8 cellular contexts compared by ENCODE assay signal in the genomic region with DNA sequence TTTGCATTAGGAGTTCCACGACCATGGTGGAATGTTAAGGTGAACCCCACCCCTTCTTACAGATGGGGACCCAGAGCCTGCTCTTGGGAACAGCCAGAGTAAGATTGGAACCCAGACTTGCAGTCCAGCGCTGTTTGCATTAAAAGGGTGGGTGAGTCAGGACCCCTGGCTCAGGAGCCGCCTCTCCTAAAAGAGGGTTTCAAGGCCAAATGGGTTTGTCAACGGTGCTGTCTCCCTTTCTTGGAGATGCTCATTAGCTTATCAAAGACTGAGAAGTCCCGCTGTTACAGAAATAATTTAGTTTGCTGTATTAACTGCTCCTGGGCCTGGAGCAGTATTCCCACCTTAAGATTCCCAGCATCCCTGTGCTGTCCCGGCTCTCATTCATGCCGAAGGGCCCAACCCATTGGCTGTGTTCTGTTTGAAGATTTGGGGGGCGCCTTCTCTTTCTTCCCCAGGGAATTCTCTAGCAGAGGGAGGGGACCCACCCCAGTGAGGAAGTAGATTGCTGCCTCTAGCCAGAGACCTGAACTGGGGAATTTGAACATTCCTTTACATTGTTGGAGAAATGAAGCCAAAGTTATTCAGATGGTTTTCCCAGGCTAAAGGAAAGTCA. TPM values are rescaled to one million over a fixed set of nuclear protein-coding genes. Genes with fewer than 3 reads are reported as not detected.
A peak's percentile ranks its signal among the peaks of the same experiment; 100 is the strongest.
DNase-seq lines count a peak whose midpoint lies in the region; ATAC-seq, FAIRE-seq and TF ChIP-seq lines count a peak whose summit lies in the region.

No MANE protein-coding gene starts in this region.

- H3K4me3 Mint-ChIP-seq in CD8-positive, alpha-beta T cell = peak overlapping the region; percentile 99
- H3K4me3 Mint-ChIP-seq in progenitor cell of endocrine pancreas (ENCODE audit: low read depth) = peak overlapping the region; percentile 94

- no peak overlapping the region for H3K27ac Mint-ChIP-seq in CD8-positive, alpha-beta T cell
- H3K27ac Mint-ChIP-seq in progenitor cell of endocrine pancreas = no peak overlapping the region

- TF ChIP-seq EP300 in esophagus muscularis mucosa (IDR thresholded peaks at IDR 0.05) = no peak

- 7% methylated on average over 5 of the region's 8 CpGs for WGBS in esophagus muscularis mucosa
- 64 to 75% (median 71%) methylated on average over 8 of the region's 8 CpGs for WGBS in small intestine, 3 donors

- H3K36me3 Mint-ChIP-seq in CD8-positive, alpha-beta T cell = peaks cover 2% of the 10 kb centered on the region
- peaks cover 1% of the 10 kb centered on the region for H3K36me3 Mint-ChIP-seq in progenitor cell of endocrine pancreas (ENCODE audit: insufficient read depth)

- H3K27me3 ChIP-seq in CD8-positive, alpha-beta T cell (ENCODE audit: insufficient read depth, low read length) = no peaks in the 10 kb centered on the region
- no peaks in the 10 kb centered on the region for H3K27me3 ChIP-seq in SJSA1 (replicated peaks)
- H3K27me3 ChIP-seq in esophagus muscularis mucosa = no peaks in the 10 kb centered on the region
- H3K27me3 ChIP-seq in small intestine (ENCODE audit: control insufficient read depth in 2 of 2, insufficient read depth in 2 of 2, low read length in 2 of 2) = no peaks in the 10 kb centered on the region

- DNase-seq in CD8-positive, alpha-beta T cell = no peak
- no peak for DNase-seq in SJSA1 (ENCODE audit: low read depth in 1 of 2, low spot score in 2 of 2)
- peak; percentile 90 for DNase-seq in esophagus muscularis mucosa (ENCODE audit: extremely low spot score)
- DNase-seq in progenitor cell of endocrine pancreas (ENCODE audit: low spot score, unreplicated experiment) = no peak
- no peak for DNase-seq in small intestine
- DNase-seq in kidney tubule cell (ENCODE audit: low spot score) = no peak

- no peaks in the 10 kb centered on the region for H3K9me3 ChIP-seq in CD8-positive, alpha-beta T cell (ENCODE audit: low read length)
- H3K9me3 ChIP-seq in SJSA1 (replicated peaks) = no peaks in the 10 kb centered on the region; the same call in 1 of the 2 replicates
- no peaks in the 10 kb centered on the region for H3K9me3 ChIP-seq in esophagus muscularis mucosa
- H3K9me3 ChIP-seq in small intestine (ENCODE audit: control insufficient read depth, low read depth) = no peaks in the 10 kb centered on the region

- FAIRE-seq in small intestine (lab: Jason Lieb, UNC) = no peak

- TF ChIP-seq POLR2A in esophagus muscularis mucosa (IDR thresholded peaks at IDR 0.05; ENCODE audit: low read depth) = no peak

- intact Hi-C loops in CD8-positive, alpha-beta T cell (cut with DNase I, micrococcal nuclease) = loop anchor here in 1 of 2 experiments (2.0 kb wide), 1 partner anchor 19 kb away; no protein-coding TSS in a partner anchor
- intact Hi-C loops in esophagus muscularis mucosa (cut with DNase I) = no loop called here

- CTCF ChIA-PET in CD8-positive, alpha-beta T cell (lab: Charles Lee) = interaction anchor here (3.7 to 12.1 kb wide), 2 partner anchors 14 to 17 kb away, joined by 17 to 224 read pairs; a partner anchor contains a TSS

- no peak overlapping the region for H3K4me3 ChIP-seq in CD8-positive, alpha-beta T cell (ENCODE audit: low read depth, low read length)
- peak overlapping the region; percentile 86 for H3K4me3 ChIP-seq in SJSA1
- H3K4me3 ChIP-seq in esophagus muscularis mucosa = peak overlapping the region; percentile 74 to 95 (median 91)
- H3K4me3 ChIP-seq in small intestine (ENCODE audit: low read depth in 1 of 2, low read length in 2 of 2) = no peak overlapping the region

- TF ChIP-seq CTCF in CD8-positive, alpha-beta T cell (IDR thresholded peaks at IDR 0.05) = no peak
- TF ChIP-seq CTCF in esophagus muscularis mucosa (IDR thresholded peaks at IDR 0.05) (no peak), progenitor cell of endocrine pancreas (IDR thresholded peaks at IDR 0.05; ENCODE audit: unreplicated experiment) (no peak)

- ATAC-seq in CD8-positive, alpha-beta T cell = no peak
- no peak for ATAC-seq in GM18520 (IDR thresholded peaks at IDR 0.05; ENCODE audit: unreplicated experiment)
- ATAC-seq in HG03521 (IDR thresholded peaks at IDR 0.05; ENCODE audit: unreplicated experiment) = no peak

- no peaks in the 10 kb centered on the region for H3K9me3 Mint-ChIP-seq in CD8-positive, alpha-beta T cell
- H3K9me3 Mint-ChIP-seq in progenitor cell of endocrine pancreas (ENCODE audit: low read depth) = no peaks in the 10 kb centered on the region

- H3K4me1 Mint-ChIP-seq in CD8-positive, alpha-beta T cell (ENCODE audit: low read depth) = peaks cover 15% of the 10 kb centered on the region
- peaks cover 11% of the 10 kb centered on the region for H3K4me1 Mint-ChIP-seq in progenitor cell of endocrine pancreas (ENCODE audit: low read depth)

- H3K36me3 ChIP-seq in CD8-positive, alpha-beta T cell (ENCODE audit: insufficient read depth, low read length) = no peaks in the 10 kb centered on the region
- H3K36me3 ChIP-seq in SJSA1 = peaks cover 49% of the 10 kb centered on the region
- peaks cover 0 to 20% (median 8%) of the 10 kb centered on the region in 4 donors for H3K36me3 ChIP-seq in esophagus muscularis mucosa
- no peaks in the 10 kb centered on the region for H3K36me3 ChIP-seq in small intestine (ENCODE audit: control insufficient read depth in 2 of 2, insufficient read depth in 2 of 2, low read length in 2 of 2)

- peaks cover 12% of the 10 kb centered on the region for H3K27me3 Mint-ChIP-seq in CD8-positive, alpha-beta T cell (ENCODE audit: low read depth)
- peaks cover 34% of the 10 kb centered on the region for H3K27me3 Mint-ChIP-seq in progenitor cell of endocrine pancreas

- no peak overlapping the region for H3K27ac ChIP-seq in CD8-positive, alpha-beta T cell (ENCODE audit: low read depth, low read length)
- H3K27ac ChIP-seq in SJSA1 (no peak overlapping the region), esophagus muscularis mucosa (replicated peaks in 1 of 4) (peak overlapping the region; percentile 99 to 100 (median 100)), small intestine (ENCODE audit: low read depth in 1 of 2, low read length in 1 of 2) (peak overlapping the region in 1 of 2 donors; percentile 94)

- peaks cover 9% of the 10 kb centered on the region for H3K4me1 ChIP-seq in CD8-positive, alpha-beta T cell (ENCODE audit: insufficient read depth, low read length)
- H3K4me1 ChIP-seq in SJSA1 (replicated peaks) (peaks cover 25% of the 10 kb centered on the region), esophagus muscularis mucosa (peaks cover 50 to 82% (median 78%) of the 10 kb centered on the region in 4 donors), small intestine (ENCODE audit: control insufficient read depth in 2 of 2, insufficient read depth in 1 of 2, low read depth in 1 of 2, low read length in 1 of 2) (peaks cover 5 to 9% of the 10 kb centered on the region in 2 donors)

- POLR2A ChIA-PET in CD8-positive, alpha-beta T cell (lab: Charles Lee) = interaction anchor here (0.9 kb wide), 1 partner anchor 9 kb away, joined by 3 read pairs; no protein-coding TSS in a partner anchor

RNA-seq across cellular contexts. Expression of a gene that starts 1.8 kb away (rescaled TPM):
- total RNA-seq in CD8-positive, alpha-beta T cell = under 1 TPM; 0.30 to 0.39 TPM
- total RNA-seq in SJSA1 (2014; rRNA removed; shearing (Covaris generic)) = 30.7 and 36.5 TPM in 2 replicates
- total RNA-seq in esophagus muscularis mucosa (100 to 1,000 TPM in 1 of 4 donors, 10 to 100 TPM in 3; 43.4 to 104 (median 73.9) TPM), progenitor cell of endocrine pancreas (14.3 and 14.7 TPM in 2 replicates)
- polyA plus RNA-seq in small intestine = 10 to 100 TPM in 1 of 3 donors, 1 to 10 TPM in 2; 1.6 to 16.4 (median 4.0) TPM

RNA-seq across cellular contexts. Expression of a gene that starts 21.6 kb away (rescaled TPM):
- 10 to 100 TPM; 63.1 to 72.9 TPM for total RNA-seq in CD8-positive, alpha-beta T cell
- 20.8 and 20.9 TPM in 2 replicates for total RNA-seq in SJSA1 (2014; rRNA removed; shearing (Covaris generic))
- total RNA-seq in esophagus muscularis mucosa (10 to 100 TPM in 3 of 4 donors, 1 to 10 TPM in 1; 7.1 to 17.2 (median 16.0) TPM), progenitor cell of endocrine pancreas (43.4 and 44.2 TPM in 2 replicates)
- 10 to 100 TPM; 21.6 to 30.7 (median 28.6) TPM for polyA plus RNA-seq in small intestine

RNA-seq across cellular contexts. Expression of a gene that starts 28.3 kb away (rescaled TPM):
- 10 to 100 TPM; 13.7 TPM for total RNA-seq in CD8-positive, alpha-beta T cell
- total RNA-seq in SJSA1 (2014; rRNA removed; shearing (Covaris generic)) = 4.3 and 8.6 TPM in 2 replicates
- total RNA-seq in esophagus muscularis mucosa (10 to 100 TPM; 29.9 to 65.5 (median 36.3) TPM), progenitor cell of endocrine pancreas (4.3 TPM in 2 replicates)
- polyA plus RNA-seq in small intestine = 10 to 100 TPM; 18.2 to 48.9 (median 44.7) TPM

RNA-seq across cellular contexts. Expression of a gene that starts 56.4 kb away (rescaled TPM):
- 1 to 10 TPM; 3.6 to 4.3 TPM for total RNA-seq in CD8-positive, alpha-beta T cell
- not detected in 2 replicates for total RNA-seq in SJSA1 (2014; rRNA removed; shearing (Covaris generic))
- total RNA-seq in esophagus muscularis mucosa (10 to 100 TPM; 19.9 to 41.3 (median 34.8) TPM), progenitor cell of endocrine pancreas (73.1 and 81.0 TPM in 2 replicates)
- 100 to 1,000 TPM in 1 of 3 donors, 10 to 100 TPM in 2; 41.7 to 110 (median 65.9) TPM for polyA plus RNA-seq in small intestine

Comparison
In these comparisons a context has a peak if more than half of its experiments do, and no peak if none do; other contexts are left out.
1. H3K27ac ChIP-seq: peak in esophagus muscularis mucosa (4 of 4); none in CD8-positive, alpha-beta T cell (single experiment) and SJSA1 (single experiment).
2. H3K4me3 ChIP-seq: peak in SJSA1 (single experiment) and esophagus muscularis mucosa (4 of 4); none in CD8-positive, alpha-beta T cell (single experiment) and small intestine (0 of 2).
3. RNA of a gene that starts 1.8 kb away (total RNA-seq): 43.4 to 104 TPM in esophagus muscularis mucosa, 30.7 to 36.5 TPM in SJSA1 and 14.3 to 14.7 TPM in progenitor cell of endocrine pancreas; 0.30 to 0.39 TPM in CD8-positive, alpha-beta T cell; every median in the first group is over 10 times any median in the second.